ENCODE assay signal across 17 cellular contexts in the genomic region with DNA sequence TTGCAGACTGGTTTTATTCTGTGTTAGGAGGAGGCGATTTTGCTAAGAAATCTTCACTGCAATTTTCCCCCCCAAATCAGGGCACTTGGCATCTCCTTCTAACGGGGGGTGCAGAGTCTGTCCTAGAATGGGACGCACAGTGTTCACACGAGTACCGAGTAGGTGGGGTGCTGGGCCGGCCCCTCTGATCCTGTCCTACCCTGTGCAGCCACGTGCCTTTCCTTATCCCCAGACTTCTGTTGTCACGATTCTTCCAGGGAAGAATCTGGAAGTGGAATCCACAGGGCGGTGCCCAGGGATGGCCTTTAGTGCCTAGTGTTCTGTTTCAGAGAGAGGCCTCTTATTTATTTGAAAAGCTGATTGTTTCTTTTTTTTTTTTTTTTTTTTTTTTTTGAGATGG. TPM values are rescaled to one million over a fixed set of nuclear protein-coding genes. Genes with fewer than 3 reads are reported as not detected.
DNase-seq lines count a peak whose midpoint lies in the region; ATAC-seq and TF ChIP-seq lines count a peak whose summit lies in the region.
"Had no signal": no experiment of that assay in that cellular context is flagged by ENCODE, and none has a peak within 500 bp of the region (broad histone marks: within the 10 kb centered on the region; RNA-seq: fewer than 3 reads in every experiment).

No MANE protein-coding gene starts in this region.

- no peak overlapping the region for H3K4me3 ChIP-seq in H7 (ENCODE audit: insufficient read depth, low read depth, low read length)
- H3K4me3 ChIP-seq in Panc1 (ENCODE audit: low read depth in 2 of 2, low read length in 2 of 2) = no peak overlapping the region
- H3K4me3 ChIP-seq in sigmoid colon = no peak overlapping the region

- WGBS in sigmoid colon, 2 donors = 79 to 89% methylated on average over 9 of the region's 9 CpGs

- ATAC-seq in Panc1 (0 out of 2 replicates have a peak, but pooled peaks have one; percentile 18), GM21526 (IDR thresholded peaks at IDR 0.05; ENCODE audit: low FRiP score, unreplicated experiment) (no peak)
- ATAC-seq: SK-N-SH treated with all-trans-retinoic acid at 6 μM for 48 hours had no signal

- POLR2A ChIA-PET in Panc1 (lab: Charles Lee) = no interaction called here

- no peaks in the 10 kb centered on the region for H3K27me3 ChIP-seq in H7 (ENCODE audit: control insufficient read depth, insufficient read depth, low read length)
- no peaks in the 10 kb centered on the region for H3K27me3 ChIP-seq in Panc1 (ENCODE audit: control insufficient read depth, insufficient read depth, low read length)
- no peaks in the 10 kb centered on the region for H3K27me3 ChIP-seq in sigmoid colon
- H3K27me3 ChIP-seq: BE2C had no signal

- CTCF ChIA-PET in Panc1 (lab: Charles Lee) = interaction anchor here (0.6 kb wide), 2 partner anchors 23 to 425 kb away, joined by 4 to 9 read pairs; no protein-coding TSS in a partner anchor

- H3K36me3 ChIP-seq in H7 (replicated peaks; ENCODE audit: control insufficient read depth, insufficient read depth, low read length) = 0 out of 2 replicates have a peak, but pooled peaks cover 2% of the 10 kb centered on the region
- H3K36me3 ChIP-seq in Panc1 (ENCODE audit: control insufficient read depth, insufficient read depth, low read length) = no peaks in the 10 kb centered on the region
- no peaks in the 10 kb centered on the region for H3K36me3 ChIP-seq in sigmoid colon
- H3K36me3 ChIP-seq: BE2C had no signal

- TF ChIP-seq POLR2A in sigmoid colon (IDR thresholded peaks at IDR 0.05) = no peak

- H3K27ac ChIP-seq in Panc1 (ENCODE audit: low read length) = no peak overlapping the region
- no peak overlapping the region for H3K27ac ChIP-seq in sigmoid colon

- no TSS peak for BruUV-seq in Panc1 (replicated peaks; lab: Mats Ljungman, UMichigan)

- H3K9me3 ChIP-seq in Panc1 (ENCODE audit: control insufficient read depth, insufficient read depth, low read depth, low read length) (no peaks in the 10 kb centered on the region), sigmoid colon (no peaks in the 10 kb centered on the region)
- H3K9me3 ChIP-seq: BE2C had no signal

- in situ Hi-C loops in Panc1 (cut with HindIII; ENCODE audit: low pct_unique_long_range_greater_than_20kb, low sequenced_read_pairs) = no loop called here

- TF ChIP-seq CTCF in Panc1 (IDR thresholded peaks at IDR 0.05) = no peak
- no peak for TF ChIP-seq CTCF in sigmoid colon (IDR thresholded peaks at IDR 0.05)

- intact Hi-C loops in Panc1 (cut with micrococcal nuclease; ENCODE audit: unreplicated experiment) (no loop called here), sigmoid colon (cut with DNase I) (no loop called here)

- H3K4me1 ChIP-seq in Panc1 (ENCODE audit: control insufficient read depth, insufficient read depth, low read length) (no peaks in the 10 kb centered on the region), sigmoid colon (peaks cover 0 to 11% (median 6%) of the 10 kb centered on the region in 4 donors)
- H3K4me1 ChIP-seq: BE2C had no signal

- no peak for TF ChIP-seq EP300 in sigmoid colon (IDR thresholded peaks at IDR 0.05)

- DNase-seq in H7 (peak; percentile 31), Panc1 (ENCODE audit: low read depth, low spot score) (no peak), islet precursor cell (peak; percentile 40), sigmoid colon (peak; percentile 53), KG1 (lab: John Stamatoyannopoulos, UW) (no peak), globus pallidus (ENCODE audit: low spot score) (no peak)
- DNase-seq: BE2C; CD4-positive, CD25-positive, alpha-beta regulatory T cell; COR-L47; GDM1; MM.1S; NCI-H1092; NCI-H1436 treated with DMSO at 0.1 percent for 48 hours; NCI-H2081; SHP77 had no signal

RNA-seq across cellular contexts. Expression of gene CUX1, which starts 16.4 kb away (rescaled TPM):
- total RNA-seq in H7 (2014; rRNA removed; shearing (Covaris generic)) = 25.3 and 28.2 TPM in 2 replicates
- 50.9 TPM for total RNA-seq in Panc1 (2021; ENCODE audit: unreplicated experiment)
- polyA plus RNA-seq in Panc1 (2012; ENCODE audit: insufficient read length) = 40.0 TPM
- total RNA-seq in sigmoid colon = 100 to 1,000 TPM in 2 of 4 donors, 10 to 100 TPM in 2; 47.4 to 127 (median 79.0) TPM
- polyA plus RNA-seq in sigmoid colon = 10 to 100 TPM; 46.7 to 49.9 (median 47.2) TPM

Comparison
In these comparisons a context has a peak if more than half of its experiments do, and no peak if none do; other contexts are left out.
1. DNase-seq: peak in H7 (single experiment), islet precursor cell (single experiment) and sigmoid colon (single experiment); none in Panc1 (single experiment), KG1 (single experiment) and globus pallidus (single experiment).